Comparison of ENCODE assay signal across 32 cellular contexts in the genomic region with DNA sequence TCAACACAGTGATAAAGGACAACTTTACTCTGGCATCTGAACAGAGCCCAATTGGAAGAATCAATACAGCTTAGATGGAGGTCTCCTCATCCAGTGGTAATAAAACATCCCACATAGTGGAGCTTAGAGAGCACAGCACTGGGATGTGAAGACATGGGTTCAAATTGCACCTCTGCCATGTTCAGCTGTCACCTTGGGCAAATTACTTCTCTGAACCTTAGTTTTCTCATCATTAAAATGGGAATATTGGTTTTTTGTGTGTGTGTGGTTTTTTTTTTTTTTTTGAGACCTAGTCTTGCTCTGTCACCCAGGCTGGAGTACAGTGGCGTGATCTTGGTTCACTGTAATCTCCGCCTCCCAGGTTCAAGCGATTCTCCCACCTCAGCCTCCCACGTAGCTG. TPM values are rescaled to one million over a fixed set of nuclear protein-coding genes. Genes with fewer than 3 reads are reported as not detected.
"Had no signal": no experiment of that assay in that cellular context is flagged by ENCODE, and none has a peak within 500 bp of the region (broad histone marks: within the 10 kb centered on the region; RNA-seq: fewer than 3 reads in every experiment).

No MANE protein-coding gene starts in this region.

- ATAC-seq: effector memory CD8-positive, alpha-beta T cell; esophagus mucosa; gastrocnemius medialis; heart right ventricle; left cardiac atrium; left lung; left ventricle myocardium superior; lower lobe of right lung; mucosa of descending colon had no signal

- H3K27me3 ChIP-seq: colonic mucosa, gastrocnemius medialis, heart right ventricle, left lung had no signal

- H3K4me3 ChIP-seq: colonic mucosa, esophagus squamous epithelium, gastrocnemius medialis, heart right ventricle, left lung, lower lobe of right lung, mucosa of descending colon had no signal

- H3K4me1 ChIP-seq: colonic mucosa, esophagus squamous epithelium, gastrocnemius medialis, left lung, lower lobe of right lung had no signal

- DNase-seq: colonic mucosa; cortex of kidney; effector CD8-positive, alpha-beta T cell; effector memory CD8-positive, alpha-beta T cell; endodermal cell; erythroblast; esophagus squamous epithelium; foreskin fibroblast; foreskin melanocyte; gastrocnemius medialis; glutamatergic neuron; head of caudate nucleus; heart right ventricle; hippocampal formation; left cardiac atrium; left lung; left ventricle myocardium superior; lower lobe of right lung; mesenchymal stem cell; mucosa of descending colon; naive B cell had no signal

- H3K27ac ChIP-seq: colonic mucosa, epithelial cell of prostate, esophagus squamous epithelium, gastrocnemius medialis, heart right ventricle, left lung, lower lobe of right lung had no signal

- H3K36me3 ChIP-seq: colonic mucosa, gastrocnemius medialis had no signal

- FAIRE-seq: keratinocyte had no signal

- H3K9me3 ChIP-seq: colonic mucosa, esophagus squamous epithelium, gastrocnemius medialis, heart right ventricle, left lung, lower lobe of right lung, mucosa of descending colon had no signal

RNA-seq across cellular contexts. Expression of gene KRT12, which starts 31.0 kb away (rescaled TPM):
- total RNA-seq: dermis microvascular lymphatic vessel endothelial cell, endodermal cell, esophagus mucosa, esophagus squamous epithelium, gastrocnemius medialis, glomerular endothelial cell, heart right ventricle, kidney epithelial cell, left cardiac atrium, left lung, left ventricle myocardium superior, lower leg skin, lower lobe of right lung, lung microvascular endothelial cell, mesenteric fat pad, mesothelial cell of epicardium, myocyte had no signal
- polyA plus RNA-seq: heart right ventricle, keratinocyte had no signal

RNA-seq across cellular contexts. Expression of gene KRT28, which starts 36.3 kb away (rescaled TPM):
- total RNA-seq: colonic mucosa, dermis microvascular lymphatic vessel endothelial cell, endodermal cell, esophagus mucosa, esophagus squamous epithelium, gastrocnemius medialis, glomerular endothelial cell, heart right ventricle, kidney epithelial cell, left cardiac atrium, left lung, left ventricle myocardium superior, lower lobe of right lung, lung microvascular endothelial cell, mesenteric fat pad, mesothelial cell of epicardium, mucosa of descending colon, myocyte had no signal
- polyA plus RNA-seq: heart right ventricle, keratinocyte had no signal

RNA-seq across cellular contexts. Expression of gene KRT20, which starts 49.0 kb away (rescaled TPM):
- total RNA-seq: dermis microvascular lymphatic vessel endothelial cell, endodermal cell, esophagus squamous epithelium, glomerular endothelial cell, heart right ventricle, kidney epithelial cell, left cardiac atrium, left lung, left ventricle myocardium superior, lower lobe of right lung, lung microvascular endothelial cell, mesothelial cell of epicardium, myocyte had no signal
- polyA plus RNA-seq: heart right ventricle, keratinocyte had no signal

RNA-seq across cellular contexts. Expression of gene KRT27, which starts 53.7 kb away (rescaled TPM):
- total RNA-seq: colonic mucosa, dermis microvascular lymphatic vessel endothelial cell, endodermal cell, esophagus mucosa, esophagus squamous epithelium, gastrocnemius medialis, glomerular endothelial cell, kidney epithelial cell, left cardiac atrium, left ventricle myocardium superior, lower lobe of right lung, lung microvascular endothelial cell, mesenteric fat pad, mesothelial cell of epicardium, mucosa of descending colon, myocyte had no signal
- polyA plus RNA-seq: heart right ventricle, keratinocyte had no signal
